In genomic region chr16:68369697-68370096, GRCh38 we compare ENCODE assay signal across 10 cellular contexts. TPM values are rescaled to one million over a fixed set of nuclear protein-coding genes. Genes with fewer than 3 reads are reported as not detected.
DNase-seq lines count a peak whose midpoint lies in the region; ATAC-seq, FAIRE-seq and TF ChIP-seq lines count a peak whose summit lies in the region.
"Had no signal": no experiment of that assay in that cellular context is flagged by ENCODE, and none has a peak within 500 bp of the region (broad histone marks: within the 10 kb centered on the region; RNA-seq: fewer than 3 reads in every experiment).

No MANE protein-coding gene starts in this region.

- no peak for TF ChIP-seq EP300 in suprapubic skin (IDR thresholded peaks at IDR 0.05)

- H3K4me1 ChIP-seq in kidney (ENCODE audit: control insufficient read depth in 1 of 2, insufficient read depth in 1 of 2, low read depth in 1 of 2, low read length in 2 of 2) (peaks cover 0 to 2% of the 10 kb centered on the region in 2 donors), suprapubic skin (peaks cover 10% of the 10 kb centered on the region)

- ATAC-seq in GM18498 (IDR thresholded peaks at IDR 0.05; ENCODE audit: unreplicated experiment) (peak; percentile 71), GM21528 (IDR thresholded peaks at IDR 0.05; ENCODE audit: low FRiP score, unreplicated experiment) (peak; percentile 80), HG03159 (IDR thresholded peaks at IDR 0.05; ENCODE audit: unreplicated experiment) (no peak)

- H3K9ac ChIP-seq in kidney (ENCODE audit: low read length in 2 of 2) = no peak overlapping the region

- no peak overlapping the region for H3K27ac ChIP-seq in kidney (ENCODE audit: low read depth in 2 of 2, low read length in 2 of 2)
- H3K27ac ChIP-seq in suprapubic skin = no peak overlapping the region

- 78% methylated on average over 2 of the region's 8 CpGs for WGBS in suprapubic skin

- H3K4me3 ChIP-seq in kidney (ENCODE audit: low read length in 2 of 2) (no peak overlapping the region), suprapubic skin (no peak overlapping the region)
- H3K4me3 ChIP-seq: skin epidermis had no signal

- H3K9me3 ChIP-seq in kidney (ENCODE audit: control insufficient read depth in 1 of 2, low read length in 2 of 2) (no peaks in the 10 kb centered on the region), suprapubic skin (no peaks in the 10 kb centered on the region)

- peak; percentile 97 for DNase-seq in MV-4-11 (lab: John Stamatoyannopoulos, UW)
- peak; percentile 67 for DNase-seq in kidney
- DNase-seq in suprapubic skin (ENCODE audit: low spot score in 2 of 2) = no peak
- DNase-seq in AG08395 (ENCODE audit: low spot score) = no peak
- no peak for DNase-seq in RCC 7860 (ENCODE audit: low spot score)

- TF ChIP-seq CTCF in kidney (IDR thresholded peaks at IDR 0.05; ENCODE audit: borderline replicate concordance, extremely low read depth, insufficient read depth) (no peak), suprapubic skin (IDR thresholded peaks at IDR 0.05) (no peak)

- H3K36me3 ChIP-seq in kidney (ENCODE audit: control insufficient read depth in 1 of 2, insufficient read depth in 2 of 2, low read length in 2 of 2) (no peaks in the 10 kb centered on the region), suprapubic skin (no peaks in the 10 kb centered on the region)

- H3K27me3 ChIP-seq in suprapubic skin = peaks cover 13% of the 10 kb centered on the region

- intact Hi-C loops in kidney (cut with DNase I) = no loop called here

- FAIRE-seq in kidney (lab: Jason Lieb, UNC) (no peak), RCC 7860 (lab: Jason Lieb, UNC) (no peak)
- FAIRE-seq: H54 had no signal

- no peak for TF ChIP-seq POLR2A in suprapubic skin (IDR thresholded peaks at IDR 0.05)

RNA-seq across cellular contexts. Expression of gene PRMT7, which starts 58.9 kb away (rescaled TPM):
- total RNA-seq in kidney (33.7 TPM), suprapubic skin (100 to 1,000 TPM in 1 of 4 donors, 10 to 100 TPM in 3; 38.8 to 101 (median 69.9) TPM)
- polyA plus RNA-seq in kidney (ENCODE audit: insufficient read depth, low read depth, low replicate concordance) = 20.4 TPM

RNA-seq across cellular contexts. Expression of gene SLC7A6OS, which starts 59.0 kb away (rescaled TPM):
- total RNA-seq in kidney (20.3 TPM), suprapubic skin (10 to 100 TPM in 2 of 4 donors, 1 to 10 TPM in 2; 8.8 to 18.1 (median 10.1) TPM)
- 9.2 TPM for polyA plus RNA-seq in kidney (ENCODE audit: insufficient read depth, low read depth, low replicate concordance)

Comparison
In these comparisons a context has a peak if more than half of its experiments do, and no peak if none do; other contexts are left out.
1. DNase-seq: peak in MV-4-11 (single experiment) and kidney (single experiment); none in suprapubic skin (0 of 2), AG08395 (single experiment) and RCC 7860 (single experiment).